Comparison of ENCODE assay signal across 16 cellular contexts in the genomic region with DNA sequence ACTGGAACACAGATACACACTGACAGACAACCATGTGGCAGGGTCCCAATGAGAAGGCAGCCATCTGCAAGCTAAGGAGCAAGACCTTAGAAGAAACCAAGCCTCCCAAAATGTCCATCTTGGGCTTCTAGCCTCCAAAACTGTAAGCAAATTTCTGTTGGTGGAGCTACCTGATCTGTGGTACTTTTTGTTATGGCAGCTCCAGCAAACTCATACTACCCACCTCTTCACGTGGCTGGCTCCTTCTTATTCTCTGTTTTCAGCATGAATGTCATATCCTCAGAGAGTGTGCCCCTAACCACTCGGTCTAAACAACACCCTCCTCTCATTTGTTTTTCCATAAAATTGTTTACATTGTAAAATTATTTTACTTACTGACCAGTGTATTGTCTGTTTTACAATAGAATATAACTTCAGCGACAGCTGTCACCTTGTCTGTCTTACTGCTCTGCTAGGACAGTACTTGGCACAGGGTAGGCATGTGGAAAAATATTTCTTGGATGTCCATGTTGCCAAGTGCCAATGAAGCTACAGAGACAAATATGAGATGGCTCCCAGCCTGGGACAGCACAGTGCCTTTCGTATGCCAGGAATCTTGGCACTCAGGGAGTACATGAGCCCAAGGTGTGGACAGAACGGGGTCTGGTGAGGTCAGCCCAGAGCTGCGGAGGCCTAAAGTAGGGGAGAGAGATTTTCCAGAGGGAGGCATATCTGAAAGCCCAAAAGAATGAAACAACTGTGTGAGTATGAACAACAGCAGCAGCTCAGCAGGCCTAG.
"Had no signal": no experiment of that assay in that cellular context is flagged by ENCODE, and none has a peak within 500 bp of the region (broad histone marks: within the 10 kb centered on the region; RNA-seq: fewer than 3 reads in every experiment).

No MANE protein-coding gene starts in this region.

- H3K9me3 ChIP-seq: sigmoid colon had no signal

- ATAC-seq: activated T-helper 17 cell treated with anti-CD3 and anti-CD28 coated beads, Interleukin-2, amount 50 U/mL, for 72 hours; stimulated activated effector memory CD8-positive, alpha-beta T cell treated with anti-CD3 and anti-CD28 coated beads, Interleukin-12 subunit alpha, Interleukin-12 subunit beta, amount 100 ng/mL, for 72 hours had no signal

- H3K4me3 ChIP-seq: cardiac muscle cell, dorsolateral prefrontal cortex, sigmoid colon had no signal

- H3K4me1 ChIP-seq: sigmoid colon had no signal

- DNase-seq: activated CD4-positive, alpha-beta T cell treated with anti-CD3 and anti-CD28 coated beads for 1 hour; activated CD4-positive, alpha-beta T cell treated with anti-CD3 and anti-CD28 coated beads, Interleukin-2, amount 50 U/mL, for 4 hours; activated naive CD4-positive, alpha-beta T cell treated with anti-CD3 and anti-CD28 coated beads for 36 hours; activated T-cell treated with anti-CD3 and anti-CD28 coated beads for 4 hours; dorsolateral prefrontal cortex; erythroblast; hippocampal formation; mesendoderm; nephron progenitor cell; occipital lobe; sigmoid colon; stimulated activated CD4-positive, alpha-beta T cell treated with anti-CD3 and anti-CD28 coated beads, Interleukin-12 subunit alpha, Interleukin-12 subunit beta, amount 100 ng/mL, for 4 hours; T-helper 1 cell had no signal

- H3K27me3 ChIP-seq: cardiac muscle cell, sigmoid colon had no signal

- H3K27ac ChIP-seq: cardiac muscle cell, dorsolateral prefrontal cortex had no signal

- H3K36me3 ChIP-seq: cardiac muscle cell, sigmoid colon had no signal
